27 cellular contexts compared by ENCODE assay signal in genomic region chr1:173173388-173173787, GRCh38.
"Had no signal": no experiment of that assay in that cellular context is flagged by ENCODE, and none has a peak within 500 bp of the region (broad histone marks: within the 10 kb centered on the region; RNA-seq: fewer than 3 reads in every experiment).

No MANE protein-coding gene starts in this region.

- FAIRE-seq: urothelium cell line had no signal

- DNase-seq: stimulated activated CD4-positive, alpha-beta T cell treated with anti-CD3 and anti-CD28 coated beads, Interleukin-2, amount 100 ng/mL, for 48 hours; stimulated activated CD4-positive, alpha-beta T cell treated with anti-CD3 and anti-CD28 coated beads, Interleukin-4, amount 100 ng/mL, for 1 hour; stimulated activated CD4-positive, alpha-beta T cell treated with anti-CD3 and anti-CD28 coated beads, Interleukin-4, amount 100 ng/mL, for 24 hours; stimulated activated CD4-positive, alpha-beta T cell treated with anti-CD3 and anti-CD28 coated beads, Interleukin-4, amount 100 ng/mL, for 4 hours; stimulated activated CD8-positive, alpha-beta memory T cell treated with anti-CD3 and anti-CD28 coated beads, Interleukin-4, amount 100 ng/mL, for 48 hours; stimulated activated naive B cell treated with anti-CD40 and anti-IgM and Interleukin-4, amounts not matched to agents 10 μg/mL and 1 μg/mL and 100 μg/mL, for 72 hours; stimulated activated naive CD4-positive, alpha-beta T cell; stimulated activated naive CD4-positive, alpha-beta T cell treated with Interleukin-2 at 50 U/mL for 16 hours; stimulated activated naive CD8-positive, alpha-beta T cell treated with anti-CD3 and anti-CD28 coated beads, Interleukin-15, amount 100 ng/mL, for 72 hours; stimulated activated naive CD8-positive, alpha-beta T cell treated with anti-CD3 and anti-CD28 coated beads, Interleukin-15, Interleukin-2, amounts not matched to agents 100 U/mL and 50 U/mL, for 24 hours; stomach; substantia nigra; testis; thyroid gland; tibial artery; transverse colon; trophoblast cell; upper lobe of left lung; upper lobe of right lung; uterus had no signal

- H3K27me3 ChIP-seq: stomach, suprapubic skin, testis, thyroid gland, tibial artery, tibial nerve, transverse colon, upper lobe of left lung, upper lobe of right lung, uterus, vagina had no signal

- H3K9me3 ChIP-seq: testis, thyroid gland had no signal

- ATAC-seq: stimulated activated effector memory CD8-positive, alpha-beta T cell treated with anti-CD3 and anti-CD28 coated beads, Interleukin-12 subunit alpha, Interleukin-12 subunit beta, amount 100 ng/mL, for 72 hours; stimulated activated memory B cell treated with anti-CD40 and anti-IgM and Interleukin-4, amounts not matched to agents 10 μg/mL and 1 μg/mL and 100 μg/mL, for 72 hours; stimulated activated naive B cell treated with anti-CD40 and anti-IgM and Interleukin-4, amounts not matched to agents 10 μg/mL and 1 μg/mL and 100 μg/mL, for 72 hours; stimulated activated naive CD8-positive, alpha-beta T cell treated with anti-CD3 and anti-CD28 coated beads, Interleukin-15, amount 100 ng/mL, for 72 hours; stimulated activated naive CD8-positive, alpha-beta T cell treated with anti-CD3 and anti-CD28 coated beads, Interleukin-15, Interleukin-2, amounts not matched to agents 100 U/mL and 50 U/mL, for 24 hours; upper lobe of right lung had no signal

- H3K36me3 ChIP-seq: stomach, suprapubic skin, thoracic aorta, thyroid gland, tibial artery, tibial nerve, transverse colon, upper lobe of left lung, upper lobe of right lung, uterus, vagina had no signal

- H3K4me3 ChIP-seq: stomach, suprapubic skin, testis, thoracic aorta, thyroid gland, tibial artery, tibial nerve, transverse colon, upper lobe of left lung, upper lobe of right lung, uterus, vagina had no signal

- H3K4me1 ChIP-seq: stomach, suprapubic skin, testis, thyroid gland, tibial artery, tibial nerve, transverse colon, upper lobe of right lung, uterus, vagina had no signal

- H3K27ac ChIP-seq: stomach, suprapubic skin, testis, thoracic aorta, thyroid gland, tibial artery, tibial nerve, transverse colon, upper lobe of left lung, upper lobe of right lung, uterus, vagina had no signal
